ENCODE assay signal across 14 cellular contexts in the genomic region with DNA sequence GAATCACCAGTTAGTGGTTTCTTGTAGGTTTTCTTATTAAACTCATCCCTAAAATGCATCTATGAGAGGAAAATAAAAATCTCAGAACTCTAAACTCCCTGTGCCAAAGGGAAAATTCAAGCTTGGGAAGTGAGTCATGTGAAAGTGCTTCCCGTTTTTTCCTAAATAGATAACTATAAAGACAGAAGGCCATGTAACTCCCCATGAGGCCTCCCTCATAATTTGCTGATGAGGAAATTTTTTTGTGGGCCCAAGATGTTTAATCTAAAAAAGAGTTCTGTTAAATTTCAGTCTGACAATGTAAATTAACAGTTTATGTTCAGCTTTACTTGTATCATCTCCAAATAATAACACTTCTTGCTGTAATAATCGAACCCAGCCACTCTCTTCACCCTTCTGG.
"Had no signal": no experiment of that assay in that cellular context is flagged by ENCODE, and none has a peak within 500 bp of the region (broad histone marks: within the 10 kb centered on the region; RNA-seq: fewer than 3 reads in every experiment).

No MANE protein-coding gene starts in this region.

- H2AFZ ChIP-seq: parathyroid adenoma had no signal

- H3K9me3 ChIP-seq: adrenal gland, mucosa of descending colon, thyroid gland had no signal

- H3K4me3 ChIP-seq: adrenal gland, coronary artery, mucosa of descending colon, thyroid gland had no signal

- DNase-seq: activated CD4-positive, alpha-beta memory T cell treated with anti-CD3 and anti-CD28 coated beads, Interleukin-2, amount 10 ng/mL, durations not matched to agents 7 days and 5 days; activated CD4-positive, alpha-beta T cell treated with anti-CD3 and anti-CD28 coated beads for 4 hours; activated effector memory CD4-positive, alpha-beta T cell treated with Interleukin-2 at 50 U/mL for 16 hours; activated naive CD4-positive, alpha-beta T cell treated with anti-CD3 and anti-CD28 coated beads, Interleukin-2, amount 50 U/mL, for 16 hours; activated T-cell treated with anti-CD3 and anti-CD28 coated beads, Interleukin-2, amount 50 U/mL, for 4 hours; adrenal gland; islet precursor cell; mucosa of descending colon; naive thymus-derived CD8-positive, alpha-beta T cell; stimulated activated CD4-positive, alpha-beta T cell treated with anti-CD3 and anti-CD28 coated beads, Interleukin-12 subunit alpha, Interleukin-12 subunit beta, amount 100 ng/mL, for 4 hours; T-helper 17 cell; thyroid gland had no signal

- H3K79me2 ChIP-seq: parathyroid adenoma had no signal

- H3K4me1 ChIP-seq: adrenal gland, parathyroid adenoma, thyroid gland had no signal

- H3K27me3 ChIP-seq: adrenal gland, thyroid gland had no signal

- H3K27ac ChIP-seq: adrenal gland, coronary artery, parathyroid adenoma, thyroid gland had no signal

- H3K36me3 ChIP-seq: adrenal gland, thyroid gland had no signal

- H3K9ac ChIP-seq: parathyroid adenoma had no signal
